Comparison of ENCODE assay signal across 1 cellular context in genomic region chr1:179034720-179035119, GRCh38.
TF ChIP-seq lines count a peak whose summit lies in the region.

No MANE protein-coding gene starts in this region.

TF ChIP-seq in HEK293, 187 proteins besides CTCF, POLR2A, EP300 and RAD21 (continued from another document):
- no peak for TF ChIP-seq ZBTB49 (tag by site-specific recombination; IDR thresholded peaks at IDR 0.05; ENCODE audit: low read depth)
- no peak for TF ChIP-seq ZNF157 (tag by site-specific recombination; IDR thresholded peaks at IDR 0.05)
- TF ChIP-seq ZNF488 (tag by site-specific recombination; IDR thresholded peaks at IDR 0.05), result no peak
- no peak for TF ChIP-seq GLIS2 (tag by site-specific recombination; IDR thresholded peaks at IDR 0.05)
- TF ChIP-seq ZNF214 (tag by site-specific recombination; IDR thresholded peaks at IDR 0.05; ENCODE audit: borderline replicate concordance), result no peak
- no peak for TF ChIP-seq ZNF677 (tag by site-specific recombination; IDR thresholded peaks at IDR 0.05)
- no peak for TF ChIP-seq ZNF548 (tag by site-specific recombination; IDR thresholded peaks at IDR 0.05)
- TF ChIP-seq GLIS1 (tag by site-specific recombination; IDR thresholded peaks at IDR 0.05), result no peak
- TF ChIP-seq PRDM2 (tag by site-specific recombination; IDR thresholded peaks at IDR 0.05; ENCODE audit: borderline replicate concordance), result no peak
- no peak for TF ChIP-seq KLF16 (tag by site-specific recombination; IDR thresholded peaks at IDR 0.05)
- TF ChIP-seq ZXDB (tag by site-specific recombination; IDR thresholded peaks at IDR 0.05), result no peak
- TF ChIP-seq ZBTB1 (tag by site-specific recombination; IDR thresholded peaks at IDR 0.05), result no peak
- TF ChIP-seq EGR2 (tag by site-specific recombination; IDR thresholded peaks at IDR 0.05; ENCODE audit: low read depth), result no peak
- TF ChIP-seq SP2 (tag by site-specific recombination; IDR thresholded peaks at IDR 0.05), result no peak
- TF ChIP-seq ZNF114 (tag by site-specific recombination; IDR thresholded peaks at IDR 0.05), result no peak
TF ChIP-seq in HEK293: peak in this region for 5.
